ENCODE assay signal across 23 cellular contexts in genomic region chr16:68743664-68744063, GRCh38. TPM values are rescaled to one million over a fixed set of nuclear protein-coding genes. Genes with fewer than 3 reads are reported as not detected.
DNase-seq lines count a peak whose midpoint lies in the region; ATAC-seq, FAIRE-seq and TF ChIP-seq lines count a peak whose summit lies in the region.
"Had no signal": no experiment of that assay in that cellular context is flagged by ENCODE, and none has a peak within 500 bp of the region (broad histone marks: within the 10 kb centered on the region; RNA-seq: fewer than 3 reads in every experiment).

No MANE protein-coding gene starts in this region.

- POLR2A ChIA-PET in MCF 10A (lab: Yijun Ruan, JAX), result interaction anchor here (0.6 to 5.6 kb wide), 5 partner anchors 12 to 76 kb away, joined by 3 to 40 read pairs (median 4); no protein-coding TSS in a partner anchor

- no TSS peak for BruUV-seq in MCF 10A (replicated peaks; lab: Mats Ljungman, UMichigan)

- CTCF ChIA-PET in MCF 10A (lab: Yijun Ruan, JAX), result interaction anchor here (0.6 to 2.1 kb wide), 7 partner anchors 35 to 348 kb away, joined by 3 to 9 read pairs (median 3); no protein-coding TSS in a partner anchor

- intact Hi-C loops in breast epithelium (cut with DNase I; ENCODE audit: low total_unique reads), result no loop called here
- intact Hi-C loops in MCF 10A (cut with micrococcal nuclease), result loop anchor here (5.0 kb wide), 1 partner anchor 59 kb away; no protein-coding TSS in a partner anchor
- intact Hi-C loops in kidney (cut with DNase I), result no loop called here

- H3K27me3 ChIP-seq in breast epithelium (no peaks in the 10 kb centered on the region), HAP-1 (ENCODE audit: low read depth) (no peaks in the 10 kb centered on the region)

- H3K4me3 Mint-ChIP-seq in MCF 10A (ENCODE audit: unreplicated experiment), result no peak overlapping the region
- peak overlapping the region; percentile 42 for H3K4me3 Mint-ChIP-seq in progenitor cell of endocrine pancreas (ENCODE audit: low read depth)
- H3K4me3 Mint-ChIP-seq: activated naive CD8-positive, alpha-beta T cell; neural crest cell had no signal

- H3K9me3 ChIP-seq in breast epithelium (no peaks in the 10 kb centered on the region), kidney (ENCODE audit: control insufficient read depth in 1 of 2, low read length in 2 of 2) (no peaks in the 10 kb centered on the region), HAP-1 (no peaks in the 10 kb centered on the region)

- H3K4me1 ChIP-seq in breast epithelium, result peaks cover 0 to 9% of the 10 kb centered on the region in 2 donors
- H3K4me1 ChIP-seq in kidney (ENCODE audit: control insufficient read depth in 1 of 2, insufficient read depth in 1 of 2, low read depth in 1 of 2, low read length in 2 of 2), result peaks cover 11 to 13% of the 10 kb centered on the region in 2 donors
- peaks cover 4% of the 10 kb centered on the region; the same call in 1 of the 2 replicates for H3K4me1 ChIP-seq in HAP-1

- H3K4me3 ChIP-seq in breast epithelium, result no peak overlapping the region
- H3K4me3 ChIP-seq in kidney (ENCODE audit: low read length in 2 of 2), result no peak overlapping the region
- H3K4me3 ChIP-seq in HAP-1, result no peak overlapping the region
- H3K4me3 ChIP-seq: SK-N-MC had no signal

- FAIRE-seq in kidney (lab: Jason Lieb, UNC), result no peak
- FAIRE-seq: D721Med had no signal

- H3K27ac Mint-ChIP-seq in MCF 10A (ENCODE audit: low read depth, unreplicated experiment) (no peak overlapping the region), progenitor cell of endocrine pancreas (peak overlapping the region; percentile 99)
- H3K27ac Mint-ChIP-seq: activated naive CD8-positive, alpha-beta T cell had no signal

- H3K9me3 Mint-ChIP-seq in MCF 10A (ENCODE audit: unreplicated experiment) (no peaks in the 10 kb centered on the region), progenitor cell of endocrine pancreas (ENCODE audit: low read depth) (no peaks in the 10 kb centered on the region)
- H3K9me3 Mint-ChIP-seq: neural crest cell had no signal

- TF ChIP-seq CTCF in breast epithelium (IDR thresholded peaks at IDR 0.05) (no peak), MCF 10A (IDR thresholded peaks at IDR 0.05; ENCODE audit: unreplicated experiment) (no peak), kidney (IDR thresholded peaks at IDR 0.05; ENCODE audit: borderline replicate concordance, extremely low read depth, insufficient read depth) (no peak), progenitor cell of endocrine pancreas (IDR thresholded peaks at IDR 0.05; ENCODE audit: unreplicated experiment) (no peak)

- H3K27me3 Mint-ChIP-seq in MCF 10A (ENCODE audit: insufficient read depth, unreplicated experiment), result no peaks in the 10 kb centered on the region
- H3K27me3 Mint-ChIP-seq in progenitor cell of endocrine pancreas, result no peaks in the 10 kb centered on the region

- no peak for TF ChIP-seq POLR2A in breast epithelium (IDR thresholded peaks at IDR 0.05)

- H3K4me1 Mint-ChIP-seq in MCF 10A (ENCODE audit: insufficient read depth, unreplicated experiment), result peaks cover 25% of the 10 kb centered on the region
- H3K4me1 Mint-ChIP-seq in progenitor cell of endocrine pancreas (ENCODE audit: low read depth), result peaks cover 71% of the 10 kb centered on the region

- H3K36me3 ChIP-seq in breast epithelium (no peaks in the 10 kb centered on the region), kidney (ENCODE audit: control insufficient read depth in 1 of 2, insufficient read depth in 2 of 2, low read length in 2 of 2) (no peaks in the 10 kb centered on the region), HAP-1 (replicated peaks) (no peaks in the 10 kb centered on the region)

- DNase-seq in breast epithelium (ENCODE audit: low spot score in 2 of 2) (no peak), MCF 10A (ENCODE audit: unreplicated experiment) (no peak), kidney (no peak), progenitor cell of endocrine pancreas (ENCODE audit: low spot score, unreplicated experiment) (no peak), HAP-1 (ENCODE audit: low spot score in 2 of 2) (no peak), NCI-H69 (lab: John Stamatoyannopoulos, UW) (no peak), ureter (ENCODE audit: low spot score) (no peak)
- DNase-seq: 8988T; activated CD4-positive, CD25-positive, alpha-beta regulatory T cell treated with anti-CD3 and anti-CD28 coated beads, Interleukin-2, amount 50 U/mL, for 72 hours; activated CD8-positive, alpha-beta memory T cell treated with anti-CD3 and anti-CD28 coated beads for 24 hours; activated T-cell treated with anti-CD3 and anti-CD28 coated beads, Interleukin-2, amount 50 U/mL, for 48 hours; H7; hypothalamus; kidney glomerular epithelial cell; midbrain; NCI-H146; NCI-H82; stimulated activated CD8-positive, alpha-beta memory T cell treated with anti-CD3 and anti-CD28 coated beads, Interleukin-4, amount 100 ng/mL, for 48 hours had no signal

- no peak for ATAC-seq in GM21576 (IDR thresholded peaks at IDR 0.05; ENCODE audit: unreplicated experiment)

- no peaks in the 10 kb centered on the region for H3K36me3 Mint-ChIP-seq in MCF 10A (ENCODE audit: insufficient read depth, unreplicated experiment)
- H3K36me3 Mint-ChIP-seq in progenitor cell of endocrine pancreas (ENCODE audit: insufficient read depth), result peaks cover 13% of the 10 kb centered on the region
- H3K36me3 Mint-ChIP-seq: activated naive CD8-positive, alpha-beta T cell had no signal

- no peak overlapping the region for H3K9ac ChIP-seq in kidney (ENCODE audit: low read length in 2 of 2)

- H3K27ac ChIP-seq in breast epithelium, result peak overlapping the region; percentile 75 to 93
- H3K27ac ChIP-seq in kidney (ENCODE audit: low read depth in 2 of 2, low read length in 2 of 2), result peak overlapping the region; percentile 55 to 75
- H3K27ac ChIP-seq: SK-N-MC had no signal

- in situ Hi-C loops in HAP-1 (cut with MboI; ENCODE audit: low sequenced_read_pairs), result no loop called here

RNA-seq across cellular contexts. Expression of gene CDH1, which starts 6.6 kb away (rescaled TPM):
- 100 to 1,000 TPM in 1 of 3 donors, 10 to 100 TPM in 1, under 1 TPM in 1; 0.16 to 127 (median 86.5) TPM for total RNA-seq in breast epithelium
- total RNA-seq in MCF 10A (2022), result 37.6 and 37.7 TPM in 2 replicates
- 149 TPM for total RNA-seq in kidney
- polyA plus RNA-seq in kidney (ENCODE audit: insufficient read depth, low read depth, low replicate concordance), result 47.0 TPM
- total RNA-seq in progenitor cell of endocrine pancreas, result 545 and 586 TPM in 2 replicates
- 428 TPM for total RNA-seq in ureter
